ENCODE assay signal across 8 cellular contexts in genomic region chr1:241532173-241532553, GRCh38. TPM values are rescaled to one million over a fixed set of nuclear protein-coding genes. Genes with fewer than 3 reads are reported as not detected.
DNase-seq lines count a peak whose midpoint lies in the region; ATAC-seq, FAIRE-seq and TF ChIP-seq lines count a peak whose summit lies in the region.

KMO (plus strand) TSS chr1:241532378; CDS start chr1:241532445, 67 bp downstream.

- peaks cover 17 to 24% of the 10 kb centered on the region in 2 donors for H3K36me3 Mint-ChIP-seq in stimulated activated naive B cell treated with anti-CD40 and anti-IgM and Interleukin-4, amounts not matched to agents 10 μg/mL and 1 μg/mL and 100 μg/mL, for 72 hours

- H3K9me3 ChIP-seq in left ventricle myocardium inferior (replicated peaks) = no peaks in the 10 kb centered on the region

- ATAC-seq in GM18873 (IDR thresholded peaks at IDR 0.05; ENCODE audit: low FRiP score, unreplicated experiment) (peak; percentile 28), HG03108 (IDR thresholded peaks at IDR 0.05; ENCODE audit: unreplicated experiment) (peak; percentile 20)
- ATAC-seq in stimulated activated naive B cell treated with anti-CD40 and anti-IgM and Interleukin-4, amounts not matched to agents 10 μg/mL and 1 μg/mL and 100 μg/mL, for 72 hours (replicated peaks) = peak; percentile 55 to 56

- H3K9me3 Mint-ChIP-seq in stimulated activated naive B cell treated with anti-CD40 and anti-IgM and Interleukin-4, amounts not matched to agents 10 μg/mL and 1 μg/mL and 100 μg/mL, for 72 hours = no peaks in the 10 kb centered on the region

- TF ChIP-seq CTCF in AG09309 (IDR thresholded peaks at IDR 0.05; ENCODE audit: control insufficient read depth, insufficient read depth, low read depth, low read length, missing control alignments) (no peak), VCaP (conservative IDR thresholded peaks at IDR 0.05) (no peak), left ventricle myocardium inferior (IDR thresholded peaks at IDR 0.05; ENCODE audit: borderline replicate concordance) (no peak)

- H3K4me1 Mint-ChIP-seq in stimulated activated naive B cell treated with anti-CD40 and anti-IgM and Interleukin-4, amounts not matched to agents 10 μg/mL and 1 μg/mL and 100 μg/mL, for 72 hours = peaks cover 22 to 50% of the 10 kb centered on the region in 2 donors

- H3K4me3 ChIP-seq in AG09309 (ENCODE audit: control insufficient read depth, low read depth, low read length) (peak within 1 kb of the TSS; percentile 44), left ventricle myocardium inferior (peak within 1 kb of the TSS; percentile 62)

- no peaks in the 10 kb centered on the region for H3K27me3 Mint-ChIP-seq in stimulated activated naive B cell treated with anti-CD40 and anti-IgM and Interleukin-4, amounts not matched to agents 10 μg/mL and 1 μg/mL and 100 μg/mL, for 72 hours

- DNase-seq in AG09309 (ENCODE audit: low read depth) = no peak
- no peak for DNase-seq in left ventricle myocardium inferior
- peak; percentile 22 for DNase-seq in stimulated activated naive B cell treated with anti-CD40 and anti-IgM and Interleukin-4, amounts not matched to agents 10 μg/mL and 1 μg/mL and 100 μg/mL, for 72 hours
- no peak for DNase-seq in urothelium cell line (ENCODE audit: low spot score)
- DNase-seq in AML-193 (lab: John Stamatoyannopoulos, UW) = no peak

- H3K36me3 ChIP-seq in left ventricle myocardium inferior = no peaks in the 10 kb centered on the region

- intact Hi-C loops in left ventricle myocardium inferior (cut with micrococcal nuclease) = loop anchor here (10.0 kb wide), 1 partner anchor 93 kb away; no protein-coding TSS in a partner anchor

- FAIRE-seq in urothelium cell line (lab: Jason Lieb, UNC) = no peak

- peak within 1 kb of the TSS; percentile 85 to 94 for H3K4me3 Mint-ChIP-seq in stimulated activated naive B cell treated with anti-CD40 and anti-IgM and Interleukin-4, amounts not matched to agents 10 μg/mL and 1 μg/mL and 100 μg/mL, for 72 hours

- H3K4me1 ChIP-seq in left ventricle myocardium inferior = no peaks in the 10 kb centered on the region

- peaks cover 27% of the 10 kb centered on the region for H3K27me3 ChIP-seq in left ventricle myocardium inferior (ENCODE audit: low read depth)

- peak within 1 kb of the TSS; percentile 97 for H3K27ac Mint-ChIP-seq in stimulated activated naive B cell treated with anti-CD40 and anti-IgM and Interleukin-4, amounts not matched to agents 10 μg/mL and 1 μg/mL and 100 μg/mL, for 72 hours

- H3K27ac ChIP-seq in VCaP (peak within 1 kb of the TSS; percentile 35; the same call in 1 of the 2 replicates), left ventricle myocardium inferior (replicated peaks) (peak within 1 kb of the TSS; percentile 31)

RNA-seq across cellular contexts. Expression of gene KMO, which starts in this region (rescaled TPM):
- total RNA-seq in left ventricle myocardium inferior = not detected
